ENCODE assay signal across 18 cellular contexts in the genomic region with DNA sequence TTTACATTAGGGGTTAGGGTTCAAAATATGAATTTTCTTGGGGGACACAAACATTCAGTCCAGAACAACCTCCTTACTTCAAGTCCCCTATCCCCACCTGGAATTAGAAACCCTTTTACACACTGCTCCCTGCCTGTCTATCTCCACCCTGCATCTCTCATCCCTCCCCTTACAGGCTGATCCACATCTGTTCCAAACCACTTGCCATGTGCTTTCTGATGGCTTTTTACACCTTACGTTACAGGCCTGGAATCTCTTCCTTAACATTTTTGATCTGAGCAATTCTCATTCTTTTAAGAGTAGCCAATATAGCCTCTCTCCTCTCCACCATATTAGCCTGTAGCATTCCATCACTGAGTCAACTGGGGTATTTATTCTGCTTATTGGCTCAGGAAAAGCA.
DNase-seq lines count a peak whose midpoint lies in the region; ATAC-seq, FAIRE-seq and TF ChIP-seq lines count a peak whose summit lies in the region.
"Had no signal": no experiment of that assay in that cellular context is flagged by ENCODE, and none has a peak within 500 bp of the region (broad histone marks: within the 10 kb centered on the region; RNA-seq: fewer than 3 reads in every experiment).

No MANE protein-coding gene starts in this region.

- H3K36me3 Mint-ChIP-seq in chondrocyte (ENCODE audit: low read depth), result no peaks in the 10 kb centered on the region
- H3K36me3 Mint-ChIP-seq in nephron progenitor cell (ENCODE audit: low read depth), result no peaks in the 10 kb centered on the region
- H3K36me3 Mint-ChIP-seq: CD8-positive, alpha-beta memory T cell had no signal

- no peak overlapping the region for H3K4me3 ChIP-seq in small intestine (ENCODE audit: low read depth in 1 of 2, low read length in 2 of 2)
- H3K4me3 ChIP-seq: BLaER1, K562 had no signal

- no peaks in the 10 kb centered on the region for H3K27me3 ChIP-seq in small intestine (ENCODE audit: control insufficient read depth in 2 of 2, insufficient read depth in 2 of 2, low read length in 2 of 2)
- H3K27me3 ChIP-seq: BLaER1 had no signal

- ATAC-seq in HG03159 (IDR thresholded peaks at IDR 0.05; ENCODE audit: unreplicated experiment), result no peak
- no peak for ATAC-seq in stimulated activated naive CD8-positive, alpha-beta T cell treated with anti-CD3 and anti-CD28 coated beads, Interleukin-15, amount 100 ng/mL, for 72 hours
- ATAC-seq: K562 had no signal

- H3K4me1 ChIP-seq in small intestine (ENCODE audit: control insufficient read depth in 2 of 2, insufficient read depth in 1 of 2, low read depth in 1 of 2, low read length in 1 of 2), result no peaks in the 10 kb centered on the region
- H3K4me1 ChIP-seq: BLaER1, Caco-2 had no signal

- FAIRE-seq in small intestine (lab: Jason Lieb, UNC), result no peak
- FAIRE-seq: GM12892, HTR-8/SVneo, K562 had no signal

- H3K9me3 Mint-ChIP-seq in chondrocyte (ENCODE audit: low read depth) (no peaks in the 10 kb centered on the region), nephron progenitor cell (no peaks in the 10 kb centered on the region)
- H3K9me3 Mint-ChIP-seq in stimulated activated naive CD8-positive, alpha-beta T cell treated with anti-CD3 and anti-CD28 coated beads, Interleukin-15, amount 100 ng/mL, for 72 hours, result no peaks in the 10 kb centered on the region
- H3K9me3 Mint-ChIP-seq: CD8-positive, alpha-beta memory T cell had no signal

- no peak for TF ChIP-seq CTCF in chondrocyte (IDR thresholded peaks at IDR 0.05)
- no peak for TF ChIP-seq CTCF in nephron progenitor cell (IDR thresholded peaks at IDR 0.05)

- peak; percentile 1 for DNase-seq in NCI-H2171 treated with DMSO at 0.1 percent for 48 hours (lab: John Stamatoyannopoulos, UW)
- no peak for DNase-seq in NCI-H2171 (lab: John Stamatoyannopoulos, UW)
- no peak for DNase-seq in chondrocyte (ENCODE audit: low spot score)
- no peak for DNase-seq in nephron progenitor cell
- no peak for DNase-seq in small intestine
- no peak for DNase-seq in stimulated activated naive CD8-positive, alpha-beta T cell treated with anti-CD3 and anti-CD28 coated beads, Interleukin-15, amount 100 ng/mL, for 72 hours
- DNase-seq: AML-193; Caco-2; CD8-positive, alpha-beta memory T cell; DND-41; GDM1; H7 had no signal

- no peak overlapping the region for H3K4me3 Mint-ChIP-seq in chondrocyte (ENCODE audit: unreplicated experiment)
- no peak overlapping the region for H3K4me3 Mint-ChIP-seq in nephron progenitor cell
- H3K4me3 Mint-ChIP-seq in stimulated activated naive CD8-positive, alpha-beta T cell treated with anti-CD3 and anti-CD28 coated beads, Interleukin-15, amount 100 ng/mL, for 72 hours, result no peak overlapping the region
- H3K4me3 Mint-ChIP-seq: CD8-positive, alpha-beta memory T cell had no signal

- H3K9me3 ChIP-seq in small intestine (ENCODE audit: control insufficient read depth, low read depth), result no peaks in the 10 kb centered on the region
- H3K9me3 ChIP-seq: BLaER1, Caco-2 had no signal

- H3K27ac ChIP-seq in small intestine (ENCODE audit: low read depth in 1 of 2, low read length in 1 of 2), result no peak overlapping the region
- H3K27ac ChIP-seq: 22Rv1, BLaER1 had no signal

- peaks cover 13% of the 10 kb centered on the region for H3K4me1 Mint-ChIP-seq in chondrocyte (ENCODE audit: low read depth)
- H3K4me1 Mint-ChIP-seq in nephron progenitor cell, result peaks cover 8% of the 10 kb centered on the region
- no peaks in the 10 kb centered on the region for H3K4me1 Mint-ChIP-seq in stimulated activated naive CD8-positive, alpha-beta T cell treated with anti-CD3 and anti-CD28 coated beads, Interleukin-15, amount 100 ng/mL, for 72 hours
- H3K4me1 Mint-ChIP-seq: CD8-positive, alpha-beta memory T cell had no signal

- H3K27me3 Mint-ChIP-seq in chondrocyte (ENCODE audit: low read depth) (no peaks in the 10 kb centered on the region), nephron progenitor cell (ENCODE audit: low read depth, poor library complexity) (peaks cover 2% of the 10 kb centered on the region)
- peaks cover 1% of the 10 kb centered on the region for H3K27me3 Mint-ChIP-seq in stimulated activated naive CD8-positive, alpha-beta T cell treated with anti-CD3 and anti-CD28 coated beads, Interleukin-15, amount 100 ng/mL, for 72 hours

- H3K36me3 ChIP-seq in small intestine (ENCODE audit: control insufficient read depth in 2 of 2, insufficient read depth in 2 of 2, low read length in 2 of 2), result no peaks in the 10 kb centered on the region
- H3K36me3 ChIP-seq: BLaER1 had no signal

- WGBS in small intestine, 3 donors, result 82 to 100% (median 93%) methylated on average over 1 of the region's 1 CpG

- H3K27ac Mint-ChIP-seq in chondrocyte (ENCODE audit: unreplicated experiment) (peak overlapping the region; percentile 33), nephron progenitor cell (peak overlapping the region; percentile 31)
- no peak overlapping the region for H3K27ac Mint-ChIP-seq in stimulated activated naive CD8-positive, alpha-beta T cell treated with anti-CD3 and anti-CD28 coated beads, Interleukin-15, amount 100 ng/mL, for 72 hours
- H3K27ac Mint-ChIP-seq: CD8-positive, alpha-beta memory T cell had no signal

Comparison
In these comparisons a context has a peak if more than half of its experiments do, and no peak if none do; other contexts are left out.
1. H3K27ac Mint-ChIP-seq: peak in chondrocyte (single experiment) and nephron progenitor cell (single experiment); none in stimulated activated naive CD8-positive, alpha-beta T cell treated with anti-CD3 and anti-CD28 coated beads, Interleukin-15, amount 100 ng/mL, for 72 hours (0 of 2).